Comparison of ENCODE assay signal across 11 cellular contexts in genomic region chr4:13980317-13980716, GRCh38.
DNase-seq lines count a peak whose midpoint lies in the region; ATAC-seq and TF ChIP-seq lines count a peak whose summit lies in the region.
"Had no signal": no experiment of that assay in that cellular context is flagged by ENCODE, and none has a peak within 500 bp of the region (broad histone marks: within the 10 kb centered on the region; RNA-seq: fewer than 3 reads in every experiment).

No MANE protein-coding gene starts in this region.

- H3K27me3 Mint-ChIP-seq in activated naive CD4-positive, alpha-beta T cell treated with anti-CD3 and anti-CD28 coated beads, Interleukin-2, amount 10 ng/mL, durations not matched to agents 7 days and 5 days, result peaks cover 3% of the 10 kb centered on the region

- peaks cover 0 to 4% of the 10 kb centered on the region in 2 donors for H3K36me3 Mint-ChIP-seq in activated naive CD4-positive, alpha-beta T cell treated with anti-CD3 and anti-CD28 coated beads, Interleukin-2, amount 50 U/mL, for 72 hours
- H3K36me3 Mint-ChIP-seq in activated naive CD4-positive, alpha-beta T cell treated with anti-CD3 and anti-CD28 coated beads, Interleukin-2, amount 10 ng/mL, durations not matched to agents 7 days and 5 days, result no peaks in the 10 kb centered on the region

- TF ChIP-seq EP300 in tibial nerve (IDR thresholded peaks at IDR 0.05), result no peak

- TF ChIP-seq POLR2A in tibial nerve (IDR thresholded peaks at IDR 0.05), result no peak

- H3K9me3 Mint-ChIP-seq in activated naive CD4-positive, alpha-beta T cell treated with anti-CD3 and anti-CD28 coated beads, Interleukin-2, amount 50 U/mL, for 72 hours, result peaks cover 12 to 15% of the 10 kb centered on the region in 2 donors
- no peaks in the 10 kb centered on the region for H3K9me3 Mint-ChIP-seq in activated naive CD4-positive, alpha-beta T cell treated with anti-CD3 and anti-CD28 coated beads, Interleukin-2, amount 10 ng/mL, durations not matched to agents 7 days and 5 days

- peaks cover 0 to 1% (median 0%) of the 10 kb centered on the region in 4 donors for H3K4me1 ChIP-seq in tibial nerve

- H3K4me3 ChIP-seq in epithelial cell of esophagus (ENCODE audit: low read length), result no peak overlapping the region
- H3K4me3 ChIP-seq in tibial nerve, result no peak overlapping the region
- H3K4me3 ChIP-seq: BLaER1 treated with 17β-estradiol and CSF1 and Interleukin-3, amounts not matched to agents 10 nM and 100 nM; testis had no signal

- no peaks in the 10 kb centered on the region for H3K9me3 ChIP-seq in tibial nerve
- H3K9me3 ChIP-seq: BLaER1 treated with 17β-estradiol and CSF1 and Interleukin-3, amounts not matched to agents 10 nM and 100 nM; testis had no signal

- no peak overlapping the region for H3K4me3 Mint-ChIP-seq in activated naive CD4-positive, alpha-beta T cell treated with anti-CD3 and anti-CD28 coated beads, Interleukin-2, amount 10 ng/mL, durations not matched to agents 7 days and 5 days

- H3K27ac ChIP-seq in tibial nerve, result no peak overlapping the region
- H3K27ac ChIP-seq: BLaER1 treated with 17β-estradiol and CSF1 and Interleukin-3, amounts not matched to agents 10 nM and 100 nM had no signal

- POLR2A ChIA-PET in HEK293T (lab: Yijun Ruan, JAX), result no interaction called here

- no peaks in the 10 kb centered on the region for H3K4me1 Mint-ChIP-seq in activated naive CD4-positive, alpha-beta T cell treated with anti-CD3 and anti-CD28 coated beads, Interleukin-2, amount 10 ng/mL, durations not matched to agents 7 days and 5 days

- no peak for DNase-seq in activated naive CD4-positive, alpha-beta T cell treated with anti-CD3 and anti-CD28 coated beads, Interleukin-2, amount 50 U/mL, for 72 hours (ENCODE audit: low spot score in 2 of 2)
- DNase-seq in activated naive CD4-positive, alpha-beta T cell treated with anti-CD3 and anti-CD28 coated beads, Interleukin-2, amount 10 ng/mL, durations not matched to agents 7 days and 5 days, result no peak
- DNase-seq in HT1080 (ENCODE audit: low read depth) (peak; percentile 98), epithelial cell of esophagus (ENCODE audit: low read depth) (peak; percentile 41), HEK293T (ENCODE audit: extremely low spot score) (no peak), D341Med (ENCODE audit: low spot score) (no peak), DMS79 treated with DMSO at 0.1 percent for 48 hours (lab: John Stamatoyannopoulos, UW) (no peak), tibial nerve (ENCODE audit: low spot score in 2 of 2) (no peak)
- DNase-seq: NCI-H446 treated with DMSO at 0.1 percent for 48 hours had no signal

- CTCF ChIA-PET in activated naive CD4-positive, alpha-beta T cell treated with anti-CD3 and anti-CD28 coated beads, Interleukin-2, amount 10 ng/mL, durations not matched to agents 7 days and 5 days (lab: Charles Lee), result no interaction called here
- CTCF ChIA-PET in HEK293T (lab: Yijun Ruan, JAX), result no interaction called here

- 44 to 58% methylated on average over 2 of the region's 2 CpGs for WGBS in tibial nerve, 2 donors

- no peak overlapping the region for H3K27ac Mint-ChIP-seq in activated naive CD4-positive, alpha-beta T cell treated with anti-CD3 and anti-CD28 coated beads, Interleukin-2, amount 50 U/mL, for 72 hours
- no peak overlapping the region for H3K27ac Mint-ChIP-seq in activated naive CD4-positive, alpha-beta T cell treated with anti-CD3 and anti-CD28 coated beads, Interleukin-2, amount 10 ng/mL, durations not matched to agents 7 days and 5 days

- H3K27me3 ChIP-seq in tibial nerve, result no peaks in the 10 kb centered on the region
- H3K27me3 ChIP-seq: BLaER1 treated with 17β-estradiol and CSF1 and Interleukin-3, amounts not matched to agents 10 nM and 100 nM; testis had no signal

- ATAC-seq in activated naive CD4-positive, alpha-beta T cell treated with anti-CD3 and anti-CD28 coated beads, Interleukin-2, amount 50 U/mL, for 72 hours, result peak; percentile 72 to 81

- TF ChIP-seq CTCF in epithelial cell of esophagus (IDR thresholded peaks at IDR 0.05; ENCODE audit: insufficient read depth, low read depth, low read length, missing control alignments) (no peak), tibial nerve (IDR thresholded peaks at IDR 0.05) (no peak)

- no peaks in the 10 kb centered on the region for H3K36me3 ChIP-seq in tibial nerve
- H3K36me3 ChIP-seq: BLaER1 treated with 17β-estradiol and CSF1 and Interleukin-3, amounts not matched to agents 10 nM and 100 nM had no signal

TF ChIP-seq in HEK293T, 16 proteins besides CTCF, POLR2A, EP300 and RAD21:
- no peak for TF ChIP-seq LEF1 (IDR thresholded peaks at IDR 0.05; ENCODE audit: borderline replicate concordance)
- TF ChIP-seq HDGF (IDR thresholded peaks at IDR 0.05; ENCODE audit: borderline replicate concordance), result no peak
- TF ChIP-seq, protein P1, sequence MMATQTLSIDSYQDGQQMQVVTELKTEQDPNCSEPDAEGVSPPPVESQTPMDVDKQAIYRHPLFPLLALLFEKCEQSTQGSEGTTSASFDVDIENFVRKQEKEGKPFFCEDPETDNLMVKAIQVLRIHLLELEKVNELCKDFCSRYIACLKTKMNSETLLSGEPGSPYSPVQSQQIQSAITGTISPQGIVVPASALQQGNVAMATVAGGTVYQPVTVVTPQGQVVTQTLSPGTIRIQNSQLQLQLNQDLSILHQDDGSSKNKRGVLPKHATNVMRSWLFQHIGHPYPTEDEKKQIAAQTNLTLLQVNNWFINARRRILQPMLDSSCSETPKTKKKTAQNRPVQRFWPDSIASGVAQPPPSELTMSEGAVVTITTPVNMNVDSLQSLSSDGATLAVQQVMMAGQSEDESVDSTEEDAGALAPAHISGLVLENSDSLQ (IDR thresholded peaks at IDR 0.05), result no peak
- TF ChIP-seq ZNF384 (IDR thresholded peaks at IDR 0.05), result no peak
- TF ChIP-seq TARDBP (IDR thresholded peaks at IDR 0.05), result no peak
- TF ChIP-seq L3MBTL2 (conservative IDR thresholded peaks at IDR 0.05), result no peak
- no peak for TF ChIP-seq FOXK2 (IDR thresholded peaks at IDR 0.05)
- TF ChIP-seq NFRKB (IDR thresholded peaks at IDR 0.05), result no peak
- TF ChIP-seq BHLHE40 (IDR thresholded peaks at IDR 0.05; ENCODE audit: borderline replicate concordance), result no peak
- no peak for TF ChIP-seq CTBP1 (IDR thresholded peaks at IDR 0.05; ENCODE audit: borderline replicate concordance)

Comparison
In these comparisons a context has a peak if more than half of its experiments do, and no peak if none do; other contexts are left out.
1. DNase-seq: peak in HT1080 (single experiment) and epithelial cell of esophagus (single experiment); none in activated naive CD4-positive, alpha-beta T cell treated with anti-CD3 and anti-CD28 coated beads, Interleukin-2, amount 50 U/mL, for 72 hours (0 of 2), activated naive CD4-positive, alpha-beta T cell treated with anti-CD3 and anti-CD28 coated beads, Interleukin-2, amount 10 ng/mL, durations not matched to agents 7 days and 5 days (single experiment), HEK293T (single experiment), D341Med (single experiment), DMS79 treated with DMSO at 0.1 percent for 48 hours (single experiment) and tibial nerve (0 of 2).